10 cellular contexts compared by ENCODE assay signal in the genomic region with DNA sequence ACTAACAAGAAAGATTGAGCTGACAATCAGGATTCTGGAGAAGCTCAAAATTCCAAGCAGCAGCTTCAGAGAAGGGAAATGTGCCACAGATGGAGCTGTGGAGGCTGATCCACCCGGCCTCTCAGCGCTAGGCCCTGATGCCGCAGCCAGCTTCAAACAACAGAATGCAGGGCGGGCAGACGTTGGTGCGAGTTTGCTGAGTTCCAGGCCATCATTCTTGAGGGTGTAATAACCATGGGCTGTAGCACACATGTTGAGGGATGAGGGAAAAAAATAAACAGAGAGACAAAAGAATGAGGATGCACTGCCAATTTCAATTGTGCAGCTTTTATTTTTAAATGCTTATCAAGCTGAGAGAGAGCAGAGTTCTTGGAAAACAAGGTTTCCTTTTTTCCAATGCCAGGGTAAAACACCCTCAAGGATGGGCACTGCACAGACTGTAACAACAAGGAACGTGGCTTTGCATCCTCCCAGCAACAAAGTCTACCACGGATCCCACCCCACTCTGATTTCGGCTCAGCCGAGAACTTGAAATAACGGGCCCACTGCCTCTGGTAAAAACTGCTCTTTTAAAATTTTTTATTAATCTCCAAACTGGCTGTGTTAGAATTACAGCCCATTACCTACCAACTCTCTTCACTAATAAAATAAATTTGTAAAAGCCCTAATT.
DNase-seq lines count a peak whose midpoint lies in the region; ATAC-seq and TF ChIP-seq lines count a peak whose summit lies in the region.
"Had no signal": no experiment of that assay in that cellular context is flagged by ENCODE, and none has a peak within 500 bp of the region (broad histone marks: within the 10 kb centered on the region; RNA-seq: fewer than 3 reads in every experiment).

No MANE protein-coding gene starts in this region.

- H3K36me3 Mint-ChIP-seq in GM23338 (ENCODE audit: low read depth) = no peaks in the 10 kb centered on the region
- H3K36me3 Mint-ChIP-seq in activated naive CD8-positive, alpha-beta T cell treated with anti-CD3 and anti-CD28 coated beads, Interleukin-2, amount 10 ng/mL, durations not matched to agents 7 days and 5 days = peaks cover 22% of the 10 kb centered on the region

- H3K9me3 ChIP-seq in right atrium auricular region (no peaks in the 10 kb centered on the region), skeletal muscle tissue (ENCODE audit: control insufficient read depth in 3 of 3, low read length in 3 of 3) (no peaks in the 10 kb centered on the region)

- ATAC-seq in GM23338 (no peak), GM21528 (IDR thresholded peaks at IDR 0.05; ENCODE audit: low FRiP score, unreplicated experiment) (no peak)
- ATAC-seq in activated naive CD8-positive, alpha-beta T cell treated with anti-CD3 and anti-CD28 coated beads, Interleukin-2, amount 10 ng/mL, durations not matched to agents 7 days and 5 days (ENCODE audit: low read depth) = no peak

- peaks cover 16% of the 10 kb centered on the region for H3K4me1 ChIP-seq in GM23338 (ENCODE audit: insufficient read depth)
- peaks cover 0 to 70% of the 10 kb centered on the region in 2 donors for H3K4me1 ChIP-seq in right atrium auricular region
- H3K4me1 ChIP-seq in skeletal muscle tissue (ENCODE audit: control insufficient read depth in 3 of 3, insufficient read depth in 3 of 3, low read length in 3 of 3) = peaks cover 47 to 48% (median 48%) of the 10 kb centered on the region in 3 donors

- peaks cover 3% of the 10 kb centered on the region; the same call in 1 of the 2 replicates for H3K79me2 ChIP-seq in GM23338 (replicated peaks; ENCODE audit: insufficient read depth)

- 0 out of 2 replicates have a peak overlapping the region, but pooled peaks have one; percentile 72 for H3K27ac ChIP-seq in GM23338 (ENCODE audit: low read depth)
- H3K27ac ChIP-seq in right atrium auricular region = peak overlapping the region; percentile 87 to 88
- peak overlapping the region; percentile 96 for H3K27ac ChIP-seq in skeletal muscle tissue (ENCODE audit: low read depth, low read length)

- H3K4me3 ChIP-seq in GM23338 (no peak overlapping the region), right atrium auricular region (no peak overlapping the region), skeletal muscle tissue (ENCODE audit: low read length in 3 of 3) (peak overlapping the region in 1 of 3 donors; percentile 42)

- H3K27me3 ChIP-seq in GM23338 (ENCODE audit: insufficient read depth) (no peaks in the 10 kb centered on the region; the same call in 1 of the 2 replicates), right atrium auricular region (no peaks in the 10 kb centered on the region), skeletal muscle tissue (ENCODE audit: control insufficient read depth in 3 of 3, insufficient read depth in 3 of 3, low read length in 3 of 3) (no peaks in the 10 kb centered on the region)

- H3K27ac Mint-ChIP-seq in GM23338 = peak overlapping the region; percentile 27
- H3K27ac Mint-ChIP-seq in activated naive CD8-positive, alpha-beta T cell treated with anti-CD3 and anti-CD28 coated beads, Interleukin-2, amount 10 ng/mL, durations not matched to agents 7 days and 5 days = peak overlapping the region; percentile 93

- no peaks in the 10 kb centered on the region for H3K9me2 ChIP-seq in GM23338 (ENCODE audit: insufficient read depth)

- H4K20me1 ChIP-seq in GM23338 (replicated peaks; ENCODE audit: insufficient read depth) = no peaks in the 10 kb centered on the region

- no peak overlapping the region for H3K4me3 Mint-ChIP-seq in GM23338
- peak overlapping the region; percentile 85 for H3K4me3 Mint-ChIP-seq in activated naive CD8-positive, alpha-beta T cell treated with anti-CD3 and anti-CD28 coated beads, Interleukin-2, amount 10 ng/mL, durations not matched to agents 7 days and 5 days

- no peaks in the 10 kb centered on the region for H3K9me3 Mint-ChIP-seq in GM23338
- H3K9me3 Mint-ChIP-seq in activated naive CD8-positive, alpha-beta T cell treated with anti-CD3 and anti-CD28 coated beads, Interleukin-2, amount 10 ng/mL, durations not matched to agents 7 days and 5 days = no peaks in the 10 kb centered on the region
- H3K9me3 Mint-ChIP-seq: IgD-negative memory B cell had no signal

- peaks cover 40% of the 10 kb centered on the region for H3K4me1 Mint-ChIP-seq in GM23338
- H3K4me1 Mint-ChIP-seq in activated naive CD8-positive, alpha-beta T cell treated with anti-CD3 and anti-CD28 coated beads, Interleukin-2, amount 10 ng/mL, durations not matched to agents 7 days and 5 days = peaks cover 49% of the 10 kb centered on the region

- no peak overlapping the region for H3K4me2 ChIP-seq in GM23338

- TF ChIP-seq CTCF in GM23338 (conservative IDR thresholded peaks at IDR 0.05; ENCODE audit: low read depth in 2 of 2) (no peak), right atrium auricular region (IDR thresholded peaks at IDR 0.05) (no peak)

- DNase-seq in GM23338 (ENCODE audit: low spot score) = no peak
- DNase-seq in activated naive CD8-positive, alpha-beta T cell treated with anti-CD3 and anti-CD28 coated beads, Interleukin-2, amount 10 ng/mL, durations not matched to agents 7 days and 5 days = no peak
- DNase-seq in right atrium auricular region (ENCODE audit: low spot score) = peak; percentile 58
- DNase-seq in NCI-H1930 (lab: John Stamatoyannopoulos, UW) = no peak
- DNase-seq in NCI-H446 (lab: John Stamatoyannopoulos, UW) = no peak
- no peak for DNase-seq in MV-4-11 (lab: John Stamatoyannopoulos, UW)
- DNase-seq: activated CD4-positive, alpha-beta T cell treated with anti-CD3 and anti-CD28 coated beads for 1 hour had no signal

- POLR2A ChIA-PET in activated naive CD8-positive, alpha-beta T cell treated with anti-CD3 and anti-CD28 coated beads, Interleukin-2, amount 10 ng/mL, durations not matched to agents 7 days and 5 days (lab: Charles Lee) = interaction anchor here (0.5 to 2.8 kb wide), 3 partner anchors 10 to 64 kb away, joined by 4 to 12 read pairs (median 6); no protein-coding TSS in a partner anchor

- H3F3A ChIP-seq in GM23338 (replicated peaks; ENCODE audit: low read depth) = no peaks in the 10 kb centered on the region

- H3K36me3 ChIP-seq in GM23338 (ENCODE audit: insufficient read depth) (no peaks in the 10 kb centered on the region), right atrium auricular region (no peaks in the 10 kb centered on the region), skeletal muscle tissue (ENCODE audit: control insufficient read depth in 3 of 3, insufficient read depth in 3 of 3, low read length in 3 of 3) (peaks cover 0 to 2% (median 0%) of the 10 kb centered on the region in 3 donors)

- no peak overlapping the region for H2AFZ ChIP-seq in GM23338

- H3K9ac ChIP-seq in skeletal muscle tissue (ENCODE audit: low read depth in 1 of 3, low read length in 3 of 3) = peak overlapping the region; percentile 69 to 82 (median 76)

- peaks cover 6% of the 10 kb centered on the region for H3K27me3 Mint-ChIP-seq in GM23338 (ENCODE audit: insufficient read depth, low read depth, poor library complexity)
- H3K27me3 Mint-ChIP-seq in activated naive CD8-positive, alpha-beta T cell treated with anti-CD3 and anti-CD28 coated beads, Interleukin-2, amount 10 ng/mL, durations not matched to agents 7 days and 5 days = no peaks in the 10 kb centered on the region
- H3K27me3 Mint-ChIP-seq: IgD-negative memory B cell had no signal

TF ChIP-seq in GM23338, 12 proteins besides CTCF, POLR2A, EP300 and RAD21:
- no peak for TF ChIP-seq NANOG (IDR thresholded peaks at IDR 0.05; ENCODE audit: borderline replicate concordance)
- TF ChIP-seq, protein P1, sequence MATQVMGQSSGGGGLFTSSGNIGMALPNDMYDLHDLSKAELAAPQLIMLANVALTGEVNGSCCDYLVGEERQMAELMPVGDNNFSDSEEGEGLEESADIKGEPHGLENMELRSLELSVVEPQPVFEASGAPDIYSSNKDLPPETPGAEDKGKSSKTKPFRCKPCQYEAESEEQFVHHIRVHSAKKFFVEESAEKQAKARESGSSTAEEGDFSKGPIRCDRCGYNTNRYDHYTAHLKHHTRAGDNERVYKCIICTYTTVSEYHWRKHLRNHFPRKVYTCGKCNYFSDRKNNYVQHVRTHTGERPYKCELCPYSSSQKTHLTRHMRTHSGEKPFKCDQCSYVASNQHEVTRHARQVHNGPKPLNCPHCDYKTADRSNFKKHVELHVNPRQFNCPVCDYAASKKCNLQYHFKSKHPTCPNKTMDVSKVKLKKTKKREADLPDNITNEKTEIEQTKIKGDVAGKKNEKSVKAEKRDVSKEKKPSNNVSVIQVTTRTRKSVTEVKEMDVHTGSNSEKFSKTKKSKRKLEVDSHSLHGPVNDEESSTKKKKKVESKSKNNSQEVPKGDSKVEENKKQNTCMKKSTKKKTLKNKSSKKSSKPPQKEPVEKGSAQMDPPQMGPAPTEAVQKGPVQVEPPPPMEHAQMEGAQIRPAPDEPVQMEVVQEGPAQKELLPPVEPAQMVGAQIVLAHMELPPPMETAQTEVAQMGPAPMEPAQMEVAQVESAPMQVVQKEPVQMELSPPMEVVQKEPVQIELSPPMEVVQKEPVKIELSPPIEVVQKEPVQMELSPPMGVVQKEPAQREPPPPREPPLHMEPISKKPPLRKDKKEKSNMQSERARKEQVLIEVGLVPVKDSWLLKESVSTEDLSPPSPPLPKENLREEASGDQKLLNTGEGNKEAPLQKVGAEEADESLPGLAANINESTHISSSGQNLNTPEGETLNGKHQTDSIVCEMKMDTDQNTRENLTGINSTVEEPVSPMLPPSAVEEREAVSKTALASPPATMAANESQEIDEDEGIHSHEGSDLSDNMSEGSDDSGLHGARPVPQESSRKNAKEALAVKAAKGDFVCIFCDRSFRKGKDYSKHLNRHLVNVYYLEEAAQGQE (IDR thresholded peaks at IDR 0.05; ENCODE audit: unreplicated experiment) = no peak
- TF ChIP-seq ZNF331 (CRISPR knock-in tag; IDR thresholded peaks at IDR 0.05; ENCODE audit: low read depth) = no peak
- no peak for TF ChIP-seq ZNF114 (CRISPR knock-in tag; IDR thresholded peaks at IDR 0.05)
- TF ChIP-seq CREB1 (CRISPR knock-in tag; IDR thresholded peaks at IDR 0.05; ENCODE audit: low read depth) = no peak
- no peak for TF ChIP-seq POLR2AphosphoS5 (IDR thresholded peaks at IDR 0.05; ENCODE audit: low read depth)
- no peak for TF ChIP-seq STAT1 (IDR thresholded peaks at IDR 0.05; ENCODE audit: unreplicated experiment)
